ENCODE assay signal across 9 cellular contexts in genomic region chr13:78910147-78910546, GRCh38.
"Had no signal": no experiment of that assay in that cellular context is flagged by ENCODE, and none has a peak within 500 bp of the region (broad histone marks: within the 10 kb centered on the region; RNA-seq: fewer than 3 reads in every experiment).

No MANE protein-coding gene starts in this region.

- H3K4me1 ChIP-seq: HAP-1 had no signal

- ATAC-seq: HCT116, K562 had no signal

- H3K9me3 ChIP-seq: HAP-1 had no signal

- H3K4me3 Mint-ChIP-seq: HFFc6 had no signal

- H3K27ac Mint-ChIP-seq: HFFc6 had no signal

- FAIRE-seq: K562 had no signal

- H3K4me3 ChIP-seq: GM23248, HAP-1, K562 had no signal

- H3K36me3 ChIP-seq: HAP-1 had no signal

- H2AFZ ChIP-seq: GM23248 had no signal

- H3K9ac ChIP-seq: GM23248 had no signal

- DNase-seq: GM23248, GOT3, H7, HFFc6, IMR-90 had no signal

- H3K27ac ChIP-seq: GM23248, HL-60 had no signal
